Comparison of ENCODE assay signal across 8 cellular contexts in the genomic region with DNA sequence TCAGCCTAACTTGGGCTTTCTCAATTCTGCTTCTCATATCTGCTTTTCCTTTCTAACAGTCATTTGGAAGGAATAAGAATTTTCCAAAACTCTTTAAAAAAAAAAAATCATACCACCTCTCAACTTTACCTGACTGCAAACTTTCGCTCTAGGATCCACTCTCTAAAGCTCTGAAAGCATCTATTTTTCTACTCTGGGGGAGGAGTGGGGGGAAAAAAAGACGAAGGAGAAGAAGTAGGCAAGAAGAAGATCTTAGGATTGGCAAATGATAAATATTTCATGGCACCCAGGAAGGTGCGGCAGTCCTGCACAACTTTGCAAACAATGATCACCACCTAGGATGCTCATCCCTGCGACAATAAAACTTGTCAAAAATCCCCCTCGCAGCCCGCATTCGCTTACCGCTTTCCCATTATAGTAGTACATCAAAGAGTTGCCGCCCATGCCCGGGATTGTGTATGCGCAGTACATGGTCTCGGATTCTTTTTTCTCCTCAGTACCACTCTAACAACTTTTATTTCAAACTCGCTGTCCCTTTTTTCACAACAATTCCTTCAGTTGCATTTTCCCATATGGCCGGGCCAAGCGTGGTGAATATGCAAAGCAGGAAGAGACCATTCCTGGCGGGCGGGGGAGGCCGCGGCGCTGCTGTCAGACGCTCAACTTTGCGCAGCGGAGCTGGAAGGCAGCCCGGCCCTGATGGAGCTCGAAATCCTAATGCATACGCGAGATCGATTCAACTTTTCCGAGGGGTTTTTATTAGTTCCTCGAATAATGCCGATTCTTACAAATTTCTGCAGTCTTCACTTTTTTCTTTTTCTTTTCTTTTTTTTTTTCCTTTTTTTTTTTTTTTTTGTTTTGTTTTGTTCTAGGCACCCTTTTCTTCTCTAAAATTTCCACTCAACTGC.
DNase-seq lines count a peak whose midpoint lies in the region; ATAC-seq, FAIRE-seq and TF ChIP-seq lines count a peak whose summit lies in the region.

No MANE protein-coding gene starts in this region.

- peak; percentile 68 for ATAC-seq in GM19035 (IDR thresholded peaks at IDR 0.05; ENCODE audit: unreplicated experiment)
- ATAC-seq in HG03175 (IDR thresholded peaks at IDR 0.05; ENCODE audit: unreplicated experiment) = peak; percentile 70
- ATAC-seq in heart right ventricle = peak; percentile 85 to 95 (median 93)
- peak; percentile 85 to 95 (median 90) for ATAC-seq in pancreas

- TF ChIP-seq CTCF in heart right ventricle (IDR thresholded peaks at IDR 0.05) = no peak
- no peak for TF ChIP-seq CTCF in pancreas (IDR thresholded peaks at IDR 0.05)

- intact Hi-C loops in heart right ventricle (cut with DNase I) = loop anchor here in 7 of 10 donors (2.0 to 10.0 kb wide), 14 partner anchors 57 to 1253 kb away; partner anchors contain the start of gene TCF4 (in 5 of the 7)
- intact Hi-C loops in pancreas (cut with DNase I) = no loop called here

- peak overlapping the region; percentile 80 for H3K9ac ChIP-seq in adipocyte (ENCODE audit: low read length)

- H3K36me3 ChIP-seq in adipocyte (ENCODE audit: control insufficient read depth, insufficient read depth, low read length, severe bottlenecking) = no peaks in the 10 kb centered on the region
- H3K36me3 ChIP-seq in heart right ventricle = no peaks in the 10 kb centered on the region
- H3K36me3 ChIP-seq in pancreas = no peaks in the 10 kb centered on the region

- no peaks in the 10 kb centered on the region for H3K27me3 ChIP-seq in adipocyte (replicated peaks; ENCODE audit: control insufficient read depth, insufficient read depth, low read length)
- no peaks in the 10 kb centered on the region for H3K27me3 ChIP-seq in heart right ventricle
- peaks cover 0 to 39% (median 12%) of the 10 kb centered on the region in 4 donors for H3K27me3 ChIP-seq in pancreas

- no peaks in the 10 kb centered on the region for H3K9me3 ChIP-seq in adipocyte (ENCODE audit: control insufficient read depth, low read length)
- no peaks in the 10 kb centered on the region for H3K9me3 ChIP-seq in heart right ventricle
- H3K9me3 ChIP-seq in pancreas = no peaks in the 10 kb centered on the region

- WGBS in heart right ventricle, 2 donors = 0% methylated on average over 31 of the region's 31 CpGs
- 9 to 10% methylated on average over 31 of the region's 31 CpGs for WGBS in pancreas, 2 donors

- H3K4me3 ChIP-seq in adipocyte (ENCODE audit: low read length) = peak overlapping the region; percentile 91
- H3K4me3 ChIP-seq in heart right ventricle = peak overlapping the region; percentile 29 to 79 (median 64)
- H3K4me3 ChIP-seq in pancreas = peak overlapping the region; percentile 11 to 40 (median 22)

- DNase-seq in CMK (ENCODE audit: low read depth) (peak; percentile 17), NCI-H526 treated with DMSO at 0.1 percent for 48 hours (lab: John Stamatoyannopoulos, UW) (peak; percentile 91), adipocyte (ENCODE audit: low read depth) (peak; percentile 96), heart right ventricle (peak; percentile 94 to 95), pancreas (peak; percentile 63 to 86 (median 70)), GDM1 (lab: John Stamatoyannopoulos, UW) (no peak)

- H3K27ac ChIP-seq in heart right ventricle (peak overlapping the region; percentile 87 to 98 (median 94)), pancreas (peak overlapping the region in 2 of 4 donors; percentile 48 to 79)

- H3K4me1 ChIP-seq in adipocyte (ENCODE audit: control insufficient read depth, insufficient read depth, low read length) = peaks cover 59% of the 10 kb centered on the region
- peaks cover 3 to 52% (median 37%) of the 10 kb centered on the region in 9 donors for H3K4me1 ChIP-seq in heart right ventricle
- no peaks in the 10 kb centered on the region for H3K4me1 ChIP-seq in pancreas

- peak; percentile 29 for FAIRE-seq in pancreas (lab: Jason Lieb, UNC)

Comparison
In these comparisons a context has a peak if more than half of its experiments do, and no peak if none do; other contexts are left out.
1. H3K4me3 ChIP-seq: peak in every context shown above with its lines; median percentile 91 in adipocyte; 64 in heart right ventricle; 22 in pancreas.
2. intact Hi-C loops: an anchor here in heart right ventricle (2.0 to 10.0 kb wide); none called in pancreas.